In the genomic region with DNA sequence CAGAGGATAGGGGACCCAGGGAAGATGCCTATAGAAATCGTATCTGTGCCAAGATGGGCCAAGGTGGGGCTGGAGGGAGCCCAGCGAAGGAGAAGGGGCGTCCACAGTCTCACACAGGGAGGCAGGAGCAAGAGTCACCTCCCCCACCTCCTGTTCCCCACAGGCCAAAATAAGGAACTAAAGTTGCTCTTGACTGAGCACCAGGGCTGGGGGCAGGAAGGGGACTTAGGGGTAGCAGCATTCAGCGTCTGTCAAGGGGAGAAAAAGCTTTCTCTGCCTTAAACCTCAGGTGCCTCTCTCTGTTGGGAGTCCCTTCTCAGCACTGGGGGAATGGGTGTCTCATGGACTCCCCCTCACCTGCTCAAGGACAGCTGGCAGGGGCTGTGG, we compare ENCODE assay signal across 14 cellular contexts. TPM values are rescaled to one million over a fixed set of nuclear protein-coding genes. Genes with fewer than 3 reads are reported as not detected.
DNase-seq lines count a peak whose midpoint lies in the region; ATAC-seq and TF ChIP-seq lines count a peak whose summit lies in the region.
"Had no signal": no experiment of that assay in that cellular context is flagged by ENCODE, and none has a peak within 500 bp of the region (broad histone marks: within the 10 kb centered on the region; RNA-seq: fewer than 3 reads in every experiment).

No MANE protein-coding gene starts in this region.

- peaks cover 0 to 1% (median 0%) of the 10 kb centered on the region in 3 donors for H3K27me3 Mint-ChIP-seq in CD14-positive monocyte (ENCODE audit: low read depth in 3 of 3)

- TF ChIP-seq CTCF in CD14-positive monocyte (IDR thresholded peaks at IDR 0.05): no peak

- ATAC-seq in GM19438 (IDR thresholded peaks at IDR 0.05; ENCODE audit: low read depth, unreplicated experiment) (peak; percentile 17), HG02938 (IDR thresholded peaks at IDR 0.05; ENCODE audit: unreplicated experiment) (no peak), HG03095 (IDR thresholded peaks at IDR 0.05; ENCODE audit: unreplicated experiment) (no peak), HG02678 (IDR thresholded peaks at IDR 0.05; ENCODE audit: unreplicated experiment) (no peak)

- intact Hi-C loops in CD14-positive monocyte (cut with micrococcal nuclease): no loop called here

- H3K36me3 Mint-ChIP-seq in CD14-positive monocyte: peaks cover 0 to under 1% of the 10 kb centered on the region in 2 donors

- peak; percentile 71 for DNase-seq in CD14-positive monocyte (ENCODE audit: low spot score)
- DNase-seq in SKM-1 (lab: John Stamatoyannopoulos, UW; ENCODE audit: unreplicated experiment): peak; percentile 60
- peak; percentile 42 for DNase-seq in islet precursor cell
- no peak for DNase-seq in A172 (ENCODE audit: low spot score)
- DNase-seq: Calu3, NCI-H187 had no signal

- H3K9me3 Mint-ChIP-seq in CD14-positive monocyte: peaks cover 0 to 4% (median 0%) of the 10 kb centered on the region in 7 donors

- peak overlapping the region; percentile 67 to 84 for H3K4me3 Mint-ChIP-seq in CD14-positive monocyte

- peaks cover 73% of the 10 kb centered on the region for H3K4me1 Mint-ChIP-seq in CD14-positive monocyte

- H3K27ac Mint-ChIP-seq in CD14-positive monocyte: peak overlapping the region; percentile 75 to 92 (median 87)

RNA-seq across cellular contexts. Expression of gene CD79A, which starts 0.4 kb away (rescaled TPM):
- 1 to 10 TPM; 2.1 to 2.7 TPM for polyA plus RNA-seq in CD14-positive monocyte
- not detected in 2 replicates for total RNA-seq in A172 (2014; rRNA removed; shearing (Covaris generic))

RNA-seq across cellular contexts. Expression of gene ARHGEF1, which starts 5.5 kb away (rescaled TPM):
- 10 to 100 TPM; 82.8 to 95.5 TPM for polyA plus RNA-seq in CD14-positive monocyte
- total RNA-seq in A172 (2014; rRNA removed; shearing (Covaris generic)): 72.5 and 108 TPM in 2 replicates

RNA-seq across cellular contexts. Expression of gene RPS19, which starts 17.4 kb away (rescaled TPM):
- polyA plus RNA-seq in CD14-positive monocyte: 1,000 to 10,000 TPM; 1,234 to 1,424 TPM
- 1,133 and 1,859 TPM in 2 replicates for total RNA-seq in A172 (2014; rRNA removed; shearing (Covaris generic))

RNA-seq across cellular contexts. Expression of gene DMRTC2, which starts 32.6 kb away (rescaled TPM):
- polyA plus RNA-seq in CD14-positive monocyte: not detected
- not detected in 2 replicates for total RNA-seq in A172 (2014; rRNA removed; shearing (Covaris generic))
- total RNA-seq: astrocyte, Calu3, fibroblast of lung, liver, suprapubic skin had no signal
- polyA plus RNA-seq: fibroblast of lung, liver had no signal

RNA-seq across cellular contexts. Expression of gene LYPD4, which starts 33.0 kb away (rescaled TPM):
- polyA plus RNA-seq in CD14-positive monocyte: not detected
- not detected in 2 replicates for total RNA-seq in A172 (2014; rRNA removed; shearing (Covaris generic))
- total RNA-seq: astrocyte, Calu3, fibroblast of lung, liver, suprapubic skin had no signal
- polyA plus RNA-seq: fibroblast of lung, liver had no signal
